6 cellular contexts compared by ENCODE assay signal in genomic region chr17:75271955-75272847, GRCh38.
DNase-seq lines count a peak whose midpoint lies in the region; ATAC-seq and TF ChIP-seq lines count a peak whose summit lies in the region.

No MANE protein-coding gene starts in this region.

- peak overlapping the region; percentile 81 to 86 for H3K4me3 Mint-ChIP-seq in effector memory CD8-positive, alpha-beta T cell

- peaks cover 20 to 22% of the 10 kb centered on the region in 2 donors for H3K4me1 Mint-ChIP-seq in effector memory CD8-positive, alpha-beta T cell (ENCODE audit: low read depth in 2 of 2)

- no peaks in the 10 kb centered on the region for H3K9me3 Mint-ChIP-seq in effector memory CD8-positive, alpha-beta T cell

- H3K4me3 ChIP-seq in retinal pigment epithelial cell (ENCODE audit: low read length): peak overlapping the region; percentile 71

- H3K36me3 Mint-ChIP-seq in effector memory CD8-positive, alpha-beta T cell (ENCODE audit: insufficient read depth): peaks cover 6% of the 10 kb centered on the region

- no peak for TF ChIP-seq CTCF in retinal pigment epithelial cell (conservative IDR thresholded peaks at IDR 0.05; ENCODE audit: low read depth, low read length)

- peak; percentile 83 for DNase-seq in AG08396 (ENCODE audit: low spot score)
- peak; percentile 40 for DNase-seq in MV-4-11 (lab: John Stamatoyannopoulos, UW)
- no peak for DNase-seq in effector memory CD8-positive, alpha-beta T cell
- DNase-seq in retinal pigment epithelial cell (ENCODE audit: low read depth): no peak
- no peak for DNase-seq in OCI-M2 (lab: John Stamatoyannopoulos, UW; ENCODE audit: unreplicated experiment)

- ATAC-seq in effector memory CD8-positive, alpha-beta T cell (replicated peaks): no peak
- ATAC-seq in HG02840 (IDR thresholded peaks at IDR 0.05; ENCODE audit: low FRiP score, unreplicated experiment): no peak

- H3K27me3 Mint-ChIP-seq in effector memory CD8-positive, alpha-beta T cell: no peaks in the 10 kb centered on the region

- H3K27ac Mint-ChIP-seq in effector memory CD8-positive, alpha-beta T cell: peak overlapping the region; percentile 79 to 84

Comparison
In these comparisons a context has a peak if more than half of its experiments do, and no peak if none do; other contexts are left out.
1. DNase-seq: peak in AG08396 (single experiment) and MV-4-11 (single experiment); none in effector memory CD8-positive, alpha-beta T cell (0 of 3), retinal pigment epithelial cell (single experiment) and OCI-M2 (single experiment).